In genomic region chr1:150008699-150009098, GRCh38 we compare ENCODE assay signal across 9 cellular contexts. TPM values are rescaled to one million over a fixed set of nuclear protein-coding genes. Genes with fewer than 3 reads are reported as not detected.
DNase-seq lines count a peak whose midpoint lies in the region; ATAC-seq and TF ChIP-seq lines count a peak whose summit lies in the region.
"Had no signal": no experiment of that assay in that cellular context is flagged by ENCODE, and none has a peak within 500 bp of the region (broad histone marks: within the 10 kb centered on the region; RNA-seq: fewer than 3 reads in every experiment).

No MANE protein-coding gene starts in this region.

- CTCF ChIA-PET in PC-3 (lab: Charles Lee): no interaction called here

- TF ChIP-seq EP300 in esophagus muscularis mucosa (IDR thresholded peaks at IDR 0.05) (no peak), sigmoid colon (IDR thresholded peaks at IDR 0.05) (no peak)

- peaks cover 19% of the 10 kb centered on the region for H3K36me3 ChIP-seq in HUES48 (ENCODE audit: control insufficient read depth, insufficient read depth, low read length)
- no peaks in the 10 kb centered on the region; the same call in none of the 2 replicates for H3K36me3 ChIP-seq in PC-3 (ENCODE audit: low read depth, low read length)
- peaks cover 0 to 15% (median 6%) of the 10 kb centered on the region in 4 donors for H3K36me3 ChIP-seq in esophagus muscularis mucosa
- peaks cover 0 to 22% (median 0%) of the 10 kb centered on the region in 4 donors for H3K36me3 ChIP-seq in sigmoid colon

- H3K4me3 ChIP-seq in HUES48 (ENCODE audit: low read depth, low read length) (peak overlapping the region; percentile 77), PC-3 (ENCODE audit: low read length) (peak overlapping the region; percentile 99), esophagus muscularis mucosa (peak overlapping the region; percentile 64 to 99 (median 88)), sigmoid colon (peak overlapping the region; percentile 89 to 92 (median 90))

- ATAC-seq in PC-3 (no peak), HG02938 (IDR thresholded peaks at IDR 0.05; ENCODE audit: unreplicated experiment) (no peak), HG03342 (IDR thresholded peaks at IDR 0.05; ENCODE audit: unreplicated experiment) (no peak)

- peaks cover 26% of the 10 kb centered on the region; the same call in 1 of the 2 replicates for H3K4me1 ChIP-seq in HUES48 (ENCODE audit: control insufficient read depth, insufficient read depth, low read length)
- peaks cover 39% of the 10 kb centered on the region for H3K4me1 ChIP-seq in PC-3 (ENCODE audit: insufficient read depth, low read length)
- H3K4me1 ChIP-seq in esophagus muscularis mucosa: peaks cover 39 to 61% (median 54%) of the 10 kb centered on the region in 4 donors
- peaks cover 0 to 58% (median 42%) of the 10 kb centered on the region in 4 donors for H3K4me1 ChIP-seq in sigmoid colon

- POLR2A ChIA-PET in PC-3 (lab: Charles Lee; ENCODE audit: unreplicated experiment): no interaction called here

- no peaks in the 10 kb centered on the region for H3K9me2 ChIP-seq in PC-3 (replicated peaks; ENCODE audit: low read length)

- DNase-seq in PC-3 (no peak), esophagus muscularis mucosa (ENCODE audit: extremely low spot score) (no peak), sigmoid colon (no peak)
- no peak for DNase-seq in activated effector memory CD4-positive, alpha-beta T cell treated with Interleukin-2 at 50 U/mL for 16 hours
- DNase-seq in stimulated activated CD4-positive, alpha-beta T cell treated with anti-CD3 and anti-CD28 coated beads, Interleukin-12 subunit alpha, Interleukin-12 subunit beta, amount 100 ng/mL, for 4 hours: no peak
- DNase-seq: activated CD4-positive, CD25-positive, alpha-beta regulatory T cell treated with anti-CD3 and anti-CD28 coated beads, Interleukin-2, amount 50 U/mL, for 72 hours had no signal

- intact Hi-C loops in PC-3 (cut with micrococcal nuclease) (loop anchor here (2.0 kb wide), 1 partner anchor 46 kb away; no protein-coding TSS in a partner anchor), esophagus muscularis mucosa (cut with DNase I) (no loop called here), sigmoid colon (cut with DNase I) (loop anchor here (2.0 to 5.0 kb wide), 2 partner anchors 36 to 50 kb away; no protein-coding TSS in a partner anchor)

- TF ChIP-seq CTCF in PC-3 (conservative IDR thresholded peaks at IDR 0.05; ENCODE audit: low read depth, low read length) (no peak), esophagus muscularis mucosa (IDR thresholded peaks at IDR 0.05) (no peak), sigmoid colon (IDR thresholded peaks at IDR 0.05) (no peak)

- no peaks in the 10 kb centered on the region for H3F3A ChIP-seq in PC-3 (ENCODE audit: low read length, unreplicated experiment)

- H3K9ac ChIP-seq in HUES48 (ENCODE audit: low read depth, low read length) (peak overlapping the region; percentile 78; the same call in 1 of the 2 replicates), PC-3 (ENCODE audit: low read length) (peak overlapping the region; percentile 95)

- BruUV-seq in PC-3 (replicated peaks; lab: Mats Ljungman, UMichigan): no TSS peak

- TF ChIP-seq POLR2A in esophagus muscularis mucosa (IDR thresholded peaks at IDR 0.05; ENCODE audit: low read depth) (no peak), sigmoid colon (IDR thresholded peaks at IDR 0.05) (no peak)

- peaks cover 63% of the 10 kb centered on the region for H3K79me2 ChIP-seq in PC-3 (ENCODE audit: low read length)

- H2AFZ ChIP-seq in PC-3 (ENCODE audit: low read length): no peak overlapping the region

- no peak overlapping the region for H3K27ac ChIP-seq in HUES48 (ENCODE audit: low read depth, low read length)
- H3K27ac ChIP-seq in PC-3 (ENCODE audit: low read length): no peak overlapping the region; the same call in 1 of the 2 replicates
- H3K27ac ChIP-seq in esophagus muscularis mucosa (replicated peaks in 1 of 4): peak overlapping the region; percentile 86 to 98 (median 96)
- H3K27ac ChIP-seq in sigmoid colon: peak overlapping the region; percentile 96 to 99 (median 98)

- H3K4me2 ChIP-seq in PC-3 (ENCODE audit: low read length): peak overlapping the region; percentile 96

- no peaks in the 10 kb centered on the region for H3K9me3 ChIP-seq in HUES48 (ENCODE audit: control insufficient read depth, insufficient read depth, low read length)
- H3K9me3 ChIP-seq in PC-3 (ENCODE audit: low read length): no peaks in the 10 kb centered on the region
- H3K9me3 ChIP-seq in esophagus muscularis mucosa: no peaks in the 10 kb centered on the region
- no peaks in the 10 kb centered on the region for H3K9me3 ChIP-seq in sigmoid colon

- H3K27me3 ChIP-seq in HUES48 (ENCODE audit: control insufficient read depth, insufficient read depth, low read length): no peaks in the 10 kb centered on the region
- H3K27me3 ChIP-seq in PC-3 (ENCODE audit: low read length): no peaks in the 10 kb centered on the region
- H3K27me3 ChIP-seq in esophagus muscularis mucosa: no peaks in the 10 kb centered on the region
- no peaks in the 10 kb centered on the region for H3K27me3 ChIP-seq in sigmoid colon

- 44% methylated on average over 6 of the region's 6 CpGs for WGBS in esophagus muscularis mucosa
- 32 to 60% methylated on average over 6 of the region's 6 CpGs for WGBS in sigmoid colon, 2 donors

- peaks cover 28% of the 10 kb centered on the region for H4K20me1 ChIP-seq in PC-3 (ENCODE audit: low read length)

RNA-seq across cellular contexts. Expression of gene OTUD7B, which starts 1.8 kb away (rescaled TPM):
- total RNA-seq in PC-3 (2014; rRNA removed) (11.5 and 14.6 TPM in 2 replicates), esophagus muscularis mucosa (10 to 100 TPM; 23.7 to 41.1 (median 30.4) TPM), sigmoid colon (10 to 100 TPM; 17.0 to 25.2 (median 19.5) TPM)
- 1 to 10 TPM; 6.0 to 9.4 (median 8.6) TPM for polyA plus RNA-seq in sigmoid colon

RNA-seq across cellular contexts. Expression of gene VPS45, which starts 58.9 kb away (rescaled TPM):
- 39.5 and 47.8 TPM in 2 replicates for total RNA-seq in PC-3 (2014; rRNA removed)
- total RNA-seq in esophagus muscularis mucosa: 10 to 100 TPM; 38.9 to 56.5 (median 44.9) TPM
- total RNA-seq in sigmoid colon: 10 to 100 TPM; 44.6 to 68.1 (median 56.0) TPM
- polyA plus RNA-seq in sigmoid colon: 10 to 100 TPM; 16.2 to 20.1 (median 19.0) TPM

Comparison
In these comparisons a context has a peak if more than half of its experiments do, and no peak if none do; other contexts are left out.
1. H3K27ac ChIP-seq: peak in esophagus muscularis mucosa (4 of 4) and sigmoid colon (4 of 4); none in HUES48 (single experiment) and PC-3 (single experiment).
2. Peak in every context shown above with its lines, with median percentiles within 50 percentile points of each other: H3K4me3 ChIP-seq.